10 cellular contexts compared by ENCODE assay signal in genomic region chr3:159856496-159857098, GRCh38. TPM values are rescaled to one million over a fixed set of nuclear protein-coding genes. Genes with fewer than 3 reads are reported as not detected.
DNase-seq lines count a peak whose midpoint lies in the region; ATAC-seq, FAIRE-seq and TF ChIP-seq lines count a peak whose summit lies in the region.
"Had no signal": no experiment of that assay in that cellular context is flagged by ENCODE, and none has a peak within 500 bp of the region (broad histone marks: within the 10 kb centered on the region; RNA-seq: fewer than 3 reads in every experiment).

No MANE protein-coding gene starts in this region.

- no peaks in the 10 kb centered on the region for H3K9me3 ChIP-seq in right lobe of liver
- no peaks in the 10 kb centered on the region for H3K9me3 ChIP-seq in HepG2 (ENCODE audit: low read length)

- H3K4me3 Mint-ChIP-seq in naive B cell (peak overlapping the region; percentile 3 to 79 (median 66)), WTC11 (no peak overlapping the region)

- H3K27ac ChIP-seq in right lobe of liver (no peak overlapping the region), HepG2 (ENCODE audit: extremely low read length, insufficient read depth, low read length) (no peak overlapping the region), cingulate gyrus (ENCODE audit: low read depth, low read length) (peak overlapping the region; percentile 74)

- no peaks in the 10 kb centered on the region for H4K20me1 ChIP-seq in HepG2 (ENCODE audit: insufficient read depth, low read length)

- no peaks in the 10 kb centered on the region for H3K36me3 ChIP-seq in right lobe of liver
- no peaks in the 10 kb centered on the region for H3K36me3 ChIP-seq in HepG2 (replicated peaks in 1 of 2; ENCODE audit: control insufficient read depth in 1 of 2, insufficient read depth in 2 of 2, low read length in 2 of 2)

- H3K27me3 Mint-ChIP-seq in naive B cell, result peaks cover 7 to 17% (median 15%) of the 10 kb centered on the region in 3 donors
- no peaks in the 10 kb centered on the region for H3K27me3 Mint-ChIP-seq in WTC11 (ENCODE audit: low read depth)

- no TSS peak for BruUV-seq in HepG2 (replicated peaks; lab: Mats Ljungman, UMichigan)

- H3K27me3 ChIP-seq in right lobe of liver (no peaks in the 10 kb centered on the region), HepG2 (ENCODE audit: control insufficient read depth in 1 of 2, insufficient read depth in 2 of 2, low read length in 2 of 2) (no peaks in the 10 kb centered on the region; a peak in 2 of 5 replicates)

- no peak for TF ChIP-seq RAD21 in HepG2 (CRISPR knock-in tag; IDR thresholded peaks at IDR 0.05)

- H3K79me2 ChIP-seq in HepG2 (ENCODE audit: insufficient read depth, low read length), result no peaks in the 10 kb centered on the region

- in situ Hi-C loops in HepG2 (cut with HindIII; ENCODE audit: extremely low pct_ligation_motif_present, low pct_unique_long_range_greater_than_20kb), result no loop called here

- peak overlapping the region in 3 of 6 donors; percentile 28 to 71 (median 57) for H3K27ac Mint-ChIP-seq in naive B cell
- no peak overlapping the region for H3K27ac Mint-ChIP-seq in WTC11

- no peak overlapping the region for H3K4me3 ChIP-seq in right lobe of liver
- no peak overlapping the region for H3K4me3 ChIP-seq in HepG2 (replicated peaks in 1 of 3; ENCODE audit: insufficient read depth in 1 of 3, low read depth in 2 of 3, low read length in 3 of 3)

- H3K4me1 ChIP-seq in right lobe of liver (peaks cover 0 to 9% (median 4%) of the 10 kb centered on the region in 4 donors), HepG2 (ENCODE audit: insufficient read depth, low read length) (no peaks in the 10 kb centered on the region)

- TF ChIP-seq EP300 in HepG2 (IDR thresholded peaks at IDR 0.05; ENCODE audit: low read depth in 2 of 2, low read length in 2 of 2) (no peak), HepG2 (CRISPR knock-in tag; IDR thresholded peaks at IDR 0.05; ENCODE audit: borderline replicate concordance) (no peak)

- no peaks in the 10 kb centered on the region for H3K36me3 Mint-ChIP-seq in naive B cell
- H3K36me3 Mint-ChIP-seq in WTC11, result no peaks in the 10 kb centered on the region

- no peak overlapping the region for H3K4me2 ChIP-seq in HepG2 (ENCODE audit: low read depth, low read length)

- H3K9ac ChIP-seq in HepG2 (ENCODE audit: insufficient read depth, low read depth, low read length), result no peak overlapping the region

- WGBS in right lobe of liver (ENCODE audit: insufficient coverage, low coverage, low lambda C conversion rate, missing lambda C conversion rate), result 63% methylated on average over 9 of the region's 14 CpGs
- 77% methylated on average over 14 of the region's 14 CpGs for WGBS in HepG2 (ENCODE audit: low lambda C conversion rate)

- peaks cover 22 to 40% (median 32%) of the 10 kb centered on the region in 3 donors for H3K4me1 Mint-ChIP-seq in naive B cell
- H3K4me1 Mint-ChIP-seq in WTC11, result peaks cover 57% of the 10 kb centered on the region

- TF ChIP-seq CTCF in right lobe of liver (IDR thresholded peaks at IDR 0.05) (no peak), HepG2 (CRISPR knock-in tag; IDR thresholded peaks at IDR 0.05) (no peak), WTC11 (IDR thresholded peaks at IDR 0.05) (no peak)

- CTCF ChIA-PET in HepG2 (lab: Yijun Ruan, JAX; ENCODE audit: low intra/inter-chr PET ratio, low total read pairs), result no interaction called here
- CTCF ChIA-PET in WTC11 (lab: Charles Lee), result interaction anchor here (1.1 kb wide), 1 partner anchor 133 kb away, joined by 3 read pairs; no protein-coding TSS in a partner anchor

- FAIRE-seq in HepG2 (lab: Jason Lieb, UNC), result no peak
- FAIRE-seq: HTR-8/SVneo had no signal

- DNase-seq in right lobe of liver (no peak), HepG2 (ENCODE audit: low spot score) (no peak), naive B cell (peak; percentile 16), amniotic stem cell (lab: John Stamatoyannopoulos, UW) (no peak), medulla oblongata (ENCODE audit: extremely low spot score) (no peak), WTC11 (ENCODE audit: low spot score) (no peak)
- DNase-seq: stimulated activated CD8-positive, alpha-beta memory T cell treated with anti-CD3 and anti-CD28 coated beads, Interleukin-4, amount 100 ng/mL, for 48 hours had no signal

- intact Hi-C loops in right lobe of liver (cut with DNase I) (no loop called here), HepG2 (cut with micrococcal nuclease; ENCODE audit: unreplicated experiment) (no loop called here)

- POLR2A ChIA-PET in HepG2 (lab: Yijun Ruan, JAX), result no interaction called here
- POLR2A ChIA-PET in WTC11 (lab: Charles Lee), result no interaction called here

- no peak overlapping the region for H2AFZ ChIP-seq in HepG2 (ENCODE audit: low read length)

- no peak for TF ChIP-seq POLR2A in right lobe of liver (IDR thresholded peaks at IDR 0.05)
- no peak for TF ChIP-seq POLR2A in HepG2 (IDR thresholded peaks at IDR 0.05; ENCODE audit: insufficient read depth in 1 of 2, low read depth in 2 of 2, low read length in 2 of 2)

- ATAC-seq in right lobe of liver (peak in 3 of 4 donors; percentile 17 to 58 (median 21)), HepG2 (no peak), naive B cell (ENCODE audit: low read depth in 2 of 2) (peak; percentile 71 to 75), HG02642 (IDR thresholded peaks at IDR 0.05; ENCODE audit: poor library complexity, unreplicated experiment) (no peak), WTC11 (no peak)

- H3K9me3 Mint-ChIP-seq in naive B cell, result no peaks in the 10 kb centered on the region
- no peaks in the 10 kb centered on the region for H3K9me3 Mint-ChIP-seq in WTC11

TF ChIP-seq in HepG2, 621 proteins besides CTCF, POLR2A, EP300 and RAD21:
- TF ChIP-seq ZNF766 (CRISPR knock-in tag; IDR thresholded peaks at IDR 0.05; ENCODE audit: borderline replicate concordance) (no peak), FOXC1 (CRISPR knock-in tag; IDR thresholded peaks at IDR 0.05; ENCODE audit: borderline replicate concordance) (no peak), ETV5 (CRISPR knock-in tag; IDR thresholded peaks at IDR 0.05; ENCODE audit: borderline replicate concordance) (no peak), FOSL1 (CRISPR knock-in tag; IDR thresholded peaks at IDR 0.05; ENCODE audit: borderline replicate concordance) (no peak), EEA1 (CRISPR knock-in tag; IDR thresholded peaks at IDR 0.05; ENCODE audit: borderline replicate concordance) (no peak), ZNF510 (CRISPR knock-in tag; IDR thresholded peaks at IDR 0.05; ENCODE audit: low read depth) (no peak), ATF7-NPFF (CRISPR knock-in tag; IDR thresholded peaks at IDR 0.05; ENCODE audit: low read depth) (no peak), RXRA (CRISPR knock-in tag; IDR thresholded peaks at IDR 0.05) (no peak), ZNF713 (CRISPR knock-in tag; IDR thresholded peaks at IDR 0.05) (no peak), ZNF10 (CRISPR knock-in tag; IDR thresholded peaks at IDR 0.05; ENCODE audit: borderline replicate concordance, low read depth) (no peak)

TF ChIP-seq in WTC11, 78 proteins besides CTCF, POLR2A, EP300 and RAD21 (continues in another document):
- TF ChIP-seq JAZF1 (CRISPR knock-in tag; IDR thresholded peaks at IDR 0.05) (no peak), TEAD4 (CRISPR knock-in tag; IDR thresholded peaks at IDR 0.05) (no peak), SMAD4 (CRISPR knock-in tag; IDR thresholded peaks at IDR 0.05) (no peak), PRRX2 (CRISPR knock-in tag; IDR thresholded peaks at IDR 0.05) (no peak), ZNF232 (CRISPR knock-in tag; IDR thresholded peaks at IDR 0.05) (no peak), MXD4 (CRISPR knock-in tag; IDR thresholded peaks at IDR 0.05; ENCODE audit: borderline replicate concordance) (no peak), HMGXB4 (CRISPR knock-in tag; IDR thresholded peaks at IDR 0.05) (no peak)

RNA-seq across cellular contexts. Expression of gene SCHIP1, which starts 16.9 kb away (rescaled TPM):
- total RNA-seq in right lobe of liver (1 to 10 TPM in 5 of 6 experiments, under 1 TPM in 1; 0.74 to 2.8 (median 1.9) TPM), HepG2 (2016; rRNA removed; fragmentation: Illumina TruSeq; extraction: Trizol) (0.07 TPM in 1 of 2 replicates, not detected in the other), WTC11 (2021) (5.3 to 7.8 TPM (median 7.1 TPM) in 3 replicates)
- total RNA-seq in HepG2 (2016; cell fraction: cytosol; rRNA removed; fragmentation: Illumina TruSeq; extraction: Trizol; ENCODE audit: low read depth), result 0.09 TPM in 1 of 2 replicates, not detected in the other
- total RNA-seq in HepG2 (2016; cell fraction: insoluble cytoplasmic fraction; rRNA removed; fragmentation: Illumina TruSeq; extraction: Trizol), result 0.13 TPM in 1 of 2 replicates, not detected in the other
- total RNA-seq in HepG2 (2016; cell fraction: membrane; rRNA removed; fragmentation: Illumina TruSeq; extraction: Trizol), result 0.03 TPM in 1 of 2 replicates, not detected in the other
- total RNA-seq in HepG2 (2016; cell fraction: nucleus; rRNA removed; fragmentation: Illumina TruSeq; extraction: Trizol), result 0.12 and 2.0 TPM in 2 replicates
- polyA plus RNA-seq in HepG2 (2011; rRNA removed) (not detected in 2 replicates), naive B cell (ENCODE audit: low read depth in 6 of 6) (not detected)
- polyA plus RNA-seq in HepG2 (2011; cell fraction: cytosol; rRNA removed), result not detected in 2 replicates
- polyA plus RNA-seq in HepG2 (2011; cell fraction: nucleus; rRNA removed), result 0.08 and 0.28 TPM in 2 replicates
- not detected in 2 replicates for polyA plus RNA-seq in HepG2 (2012)
- polyA plus RNA-seq in HepG2 (2016; cell fraction: cytosol; fragmentation: Illumina TruSeq; extraction: Trizol; ENCODE audit: low read depth), result not detected in 2 replicates
- polyA plus RNA-seq in HepG2 (2016; cell fraction: insoluble cytoplasmic fraction; fragmentation: Illumina TruSeq; extraction: Trizol; ENCODE audit: low read depth), result 0.19 TPM in 1 of 2 replicates, not detected in the other
- polyA plus RNA-seq in HepG2 (2016; cell fraction: membrane; fragmentation: Illumina TruSeq; extraction: Trizol; ENCODE audit: low read depth), result not detected in 2 replicates
- 0.18 and 0.56 TPM in 2 replicates for polyA plus RNA-seq in HepG2 (2016; cell fraction: nucleus; fragmentation: Illumina TruSeq; extraction: Trizol; ENCODE audit: insufficient read depth, low read depth)
- 5.2 TPM in 1 of 2 replicates, not detected in the other for polyA minus RNA-seq in HepG2 (2011; rRNA and poly(A)+ RNA removed; ENCODE audit: low replicate concordance)
- not detected in 2 replicates for polyA minus RNA-seq in HepG2 (2011; cell fraction: cytosol; rRNA and poly(A)+ RNA removed)
- 0.13 and 0.25 TPM in 2 replicates for polyA minus RNA-seq in HepG2 (2011; cell fraction: nucleus; rRNA and poly(A)+ RNA removed)

Comparison
In these comparisons a context has a peak if more than half of its experiments do, and no peak if none do; other contexts are left out.
1. ATAC-seq: peak in right lobe of liver (3 of 4) and naive B cell (2 of 2); none in HepG2 (single experiment), HG02642 (single experiment) and WTC11 (single experiment).